11 cellular contexts compared by ENCODE assay signal in genomic region chr12:78888583-78888982, GRCh38. TPM values are rescaled to one million over a fixed set of nuclear protein-coding genes. Genes with fewer than 3 reads are reported as not detected.
A peak's percentile ranks its signal among the peaks of the same experiment; 100 is the strongest.
DNase-seq lines count a peak whose midpoint lies in the region; ATAC-seq and TF ChIP-seq lines count a peak whose summit lies in the region.
"Had no signal": no experiment of that assay in that cellular context is flagged by ENCODE, and none has a peak within 500 bp of the region (broad histone marks: within the 10 kb centered on the region; RNA-seq: fewer than 3 reads in every experiment).

No MANE protein-coding gene starts in this region.

- ATAC-seq in GM18508 (IDR thresholded peaks at IDR 0.05; ENCODE audit: insufficient read depth, unreplicated experiment), result peak; percentile 95
- ATAC-seq in GM21737 (IDR thresholded peaks at IDR 0.05; ENCODE audit: unreplicated experiment), result peak; percentile 86
- peak; percentile 92 for ATAC-seq in HG03457 (IDR thresholded peaks at IDR 0.05; ENCODE audit: unreplicated experiment)
- no peak for ATAC-seq in Right ventricle myocardium superior (ENCODE audit: poor library complexity)
- ATAC-seq: HepG2 had no signal

- peak; percentile 42 for DNase-seq in epithelial cell of esophagus (ENCODE audit: low read depth)
- no peak for DNase-seq in Right ventricle myocardium superior
- no peak for DNase-seq in SK-N-DZ (ENCODE audit: low spot score)
- no peak for DNase-seq in NCI-H1694 (lab: John Stamatoyannopoulos, UW)
- no peak for DNase-seq in LoVo (ENCODE audit: low spot score)
- DNase-seq: EL had no signal

- TF ChIP-seq CTCF in epithelial cell of esophagus (IDR thresholded peaks at IDR 0.05; ENCODE audit: insufficient read depth, low read depth, low read length, missing control alignments), result no peak

- H3K4me3 ChIP-seq in epithelial cell of esophagus (ENCODE audit: low read length), result no peak overlapping the region
- H3K4me3 ChIP-seq: lung had no signal

- intact Hi-C loops in Right ventricle myocardium superior (cut with DNase I), result no loop called here

RNA-seq across cellular contexts. Expression of gene SYT1, which starts 24.0 kb away (rescaled TPM):
- 0.38 TPM for total RNA-seq in Right ventricle myocardium superior
- polyA plus RNA-seq in SK-N-DZ (2014; cell fraction: cytosol; rRNA removed), result 73.8 and 76.9 TPM in 2 replicates
- 39.9 and 54.0 TPM in 2 replicates for polyA plus RNA-seq in SK-N-DZ (2014; cell fraction: nucleus; rRNA removed)
- total RNA-seq: HepG2 had no signal
- polyA plus RNA-seq: HepG2 had no signal
